ENCODE assay signal across 1 cellular context in the genomic region with DNA sequence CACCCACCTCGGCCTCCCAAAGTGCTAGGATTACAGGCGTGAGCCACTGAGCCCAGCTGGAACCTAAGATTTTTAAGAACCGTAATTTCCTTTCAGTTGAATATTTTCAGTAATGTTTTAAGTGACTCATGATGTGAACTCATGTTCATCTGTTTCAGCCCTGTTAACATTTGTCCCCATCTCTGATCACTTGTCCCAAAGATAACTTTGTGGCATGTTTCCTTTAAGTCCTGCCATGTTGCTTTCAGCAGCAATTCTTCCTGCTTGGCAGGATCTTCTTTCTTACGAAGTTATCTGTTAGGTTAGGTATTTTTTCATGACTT.
TF ChIP-seq lines count a peak whose summit lies in the region.

No MANE protein-coding gene starts in this region.

TF ChIP-seq in WTC11, 78 proteins besides CTCF, POLR2A, EP300 and RAD21 (continued from another document):
- no peak for TF ChIP-seq ZNF219 (CRISPR knock-in tag; IDR thresholded peaks at IDR 0.05; ENCODE audit: borderline replicate concordance)
- no peak for TF ChIP-seq SMAD4 (CRISPR knock-in tag; IDR thresholded peaks at IDR 0.05)
